Comparison of ENCODE assay signal across 28 cellular contexts in genomic region chr3:118740722-118741290, GRCh38.
"Had no signal": no experiment of that assay in that cellular context is flagged by ENCODE, and none has a peak within 500 bp of the region (broad histone marks: within the 10 kb centered on the region; RNA-seq: fewer than 3 reads in every experiment).

No MANE protein-coding gene starts in this region.

- H3K27ac ChIP-seq: dorsolateral prefrontal cortex, esophagus squamous epithelium, heart right ventricle, left ventricle myocardium inferior, lower lobe of right lung, prostate gland, right atrium auricular region, sigmoid colon, skin epidermis, spleen, thoracic aorta, tibial nerve, upper lobe of left lung had no signal

- H3K9me3 ChIP-seq: esophagus squamous epithelium, lower lobe of right lung, prostate gland, right atrium auricular region, sigmoid colon, thoracic aorta, upper lobe of left lung had no signal

- FAIRE-seq: colon, endothelial cell of umbilical vein, islet of Langerhans, urothelium cell line had no signal

- H3K4me3 ChIP-seq: dorsolateral prefrontal cortex, esophagus squamous epithelium, heart right ventricle, left ventricle myocardium inferior, lower lobe of right lung, prostate gland, right atrium auricular region, sigmoid colon, skin epidermis, spleen, thoracic aorta, tibial nerve, upper lobe of left lung had no signal

- H3K36me3 ChIP-seq: esophagus squamous epithelium, heart right ventricle, left ventricle myocardium inferior, lower lobe of right lung, prostate gland, right atrium auricular region, sigmoid colon, spleen, thoracic aorta, tibial nerve, upper lobe of left lung had no signal

- DNase-seq: dorsolateral prefrontal cortex; effector CD8-positive, alpha-beta T cell; endodermal cell; esophagus squamous epithelium; foreskin melanocyte; glutamatergic neuron; heart right ventricle; hippocampal formation; left cardiac atrium; left ventricle myocardium inferior; lower lobe of right lung; naive thymus-derived CD8-positive, alpha-beta T cell; nephron progenitor cell; nucleus accumbens; sigmoid colon; spleen; stimulated activated CD4-positive, alpha-beta T cell treated with anti-CD3 and anti-CD28 coated beads, Interleukin-2, amount 100 ng/mL, for 48 hours; stimulated activated naive B cell treated with anti-CD40 and anti-IgM and Interleukin-4, amounts not matched to agents 10 μg/mL and 1 μg/mL and 100 μg/mL, for 72 hours; upper lobe of left lung had no signal

- H3K27me3 ChIP-seq: dorsolateral prefrontal cortex, esophagus squamous epithelium, heart right ventricle, right atrium auricular region, sigmoid colon, spleen, tibial nerve, upper lobe of left lung had no signal

- ATAC-seq: heart right ventricle; left cardiac atrium; lower lobe of right lung; naive thymus-derived CD8-positive, alpha-beta T cell; stimulated activated naive B cell treated with anti-CD40 and anti-IgM and Interleukin-4, amounts not matched to agents 10 μg/mL and 1 μg/mL and 100 μg/mL, for 72 hours had no signal

- H3K4me1 ChIP-seq: esophagus squamous epithelium, heart right ventricle, left ventricle myocardium inferior, lower lobe of right lung, prostate gland, right atrium auricular region, sigmoid colon, spleen, tibial nerve, upper lobe of left lung had no signal
